Comparison of ENCODE assay signal across 9 cellular contexts in the genomic region with DNA sequence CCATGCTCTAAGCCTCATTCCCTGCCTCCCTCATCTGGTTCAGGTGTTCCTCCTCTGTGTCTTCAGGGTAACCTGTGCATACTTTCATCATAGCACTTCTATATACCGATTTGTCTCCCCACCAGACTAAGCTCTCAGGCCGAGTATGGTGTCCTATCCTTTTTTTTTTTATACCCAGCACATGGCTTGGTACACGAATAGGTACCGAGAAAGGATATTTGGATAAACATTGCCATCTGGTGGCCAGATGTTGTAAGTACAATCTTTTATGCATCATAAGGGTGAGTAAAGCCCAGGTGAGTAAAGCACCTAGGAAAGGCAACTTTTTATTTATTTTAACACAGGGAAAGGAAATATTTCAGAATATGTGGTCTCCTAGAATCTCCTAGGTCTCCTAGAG.
DNase-seq lines count a peak whose midpoint lies in the region; ATAC-seq and TF ChIP-seq lines count a peak whose summit lies in the region.
"Had no signal": no experiment of that assay in that cellular context is flagged by ENCODE, and none has a peak within 500 bp of the region (broad histone marks: within the 10 kb centered on the region; RNA-seq: fewer than 3 reads in every experiment).

No MANE protein-coding gene starts in this region.

- WGBS in suprapubic skin = 35% methylated on average over 4 of the region's 4 CpGs

- H3K4me3 ChIP-seq in suprapubic skin = no peak overlapping the region

- no peaks in the 10 kb centered on the region for H3K4me1 Mint-ChIP-seq in activated naive CD8-positive, alpha-beta T cell treated with anti-CD3 and anti-CD28 coated beads, Interleukin-2, amount 10 ng/mL, durations not matched to agents 7 days and 5 days

- no peak overlapping the region for H3K27ac Mint-ChIP-seq in activated naive CD8-positive, alpha-beta T cell treated with anti-CD3 and anti-CD28 coated beads, Interleukin-2, amount 10 ng/mL, durations not matched to agents 7 days and 5 days
- H3K27ac Mint-ChIP-seq: natural killer cell treated with Interleukin-12 subunit alpha and Interleukin-12 subunit beta and Interleukin-15 and Interleukin-18, amount 100 ng/mL, for 72 hours had no signal

- in situ Hi-C loops in G401 (cut with HindIII; ENCODE audit: low sequenced_read_pairs) = no loop called here

- no peak overlapping the region for H3K27ac ChIP-seq in suprapubic skin

- no peak overlapping the region for H3K4me3 Mint-ChIP-seq in activated naive CD8-positive, alpha-beta T cell treated with anti-CD3 and anti-CD28 coated beads, Interleukin-2, amount 10 ng/mL, durations not matched to agents 7 days and 5 days
- H3K4me3 Mint-ChIP-seq: natural killer cell treated with Interleukin-12 subunit alpha and Interleukin-12 subunit beta and Interleukin-15 and Interleukin-18, amount 100 ng/mL, for 72 hours had no signal

- TF ChIP-seq EP300 in suprapubic skin (IDR thresholded peaks at IDR 0.05) = no peak

- H3K9me3 Mint-ChIP-seq in activated naive CD8-positive, alpha-beta T cell treated with anti-CD3 and anti-CD28 coated beads, Interleukin-2, amount 10 ng/mL, durations not matched to agents 7 days and 5 days = peaks cover 2% of the 10 kb centered on the region
- H3K9me3 Mint-ChIP-seq: natural killer cell treated with Interleukin-12 subunit alpha and Interleukin-12 subunit beta and Interleukin-15 and Interleukin-18, amount 100 ng/mL, for 72 hours had no signal

- peak; percentile 41 for ATAC-seq in HG02798 (IDR thresholded peaks at IDR 0.05; ENCODE audit: poor library complexity, unreplicated experiment)
- peak; percentile 50 for ATAC-seq in activated naive CD8-positive, alpha-beta T cell treated with anti-CD3 and anti-CD28 coated beads, Interleukin-2, amount 10 ng/mL, durations not matched to agents 7 days and 5 days (ENCODE audit: low read depth)
- no peak for ATAC-seq in HG03108 (IDR thresholded peaks at IDR 0.05; ENCODE audit: unreplicated experiment)

- H3K9me3 ChIP-seq in suprapubic skin = no peaks in the 10 kb centered on the region

- no peaks in the 10 kb centered on the region for H3K27me3 Mint-ChIP-seq in activated naive CD8-positive, alpha-beta T cell treated with anti-CD3 and anti-CD28 coated beads, Interleukin-2, amount 10 ng/mL, durations not matched to agents 7 days and 5 days

- no peaks in the 10 kb centered on the region for H3K36me3 ChIP-seq in suprapubic skin

- no peaks in the 10 kb centered on the region for H3K27me3 ChIP-seq in suprapubic skin

- TF ChIP-seq POLR2A in suprapubic skin (IDR thresholded peaks at IDR 0.05) = no peak

- H3K36me3 Mint-ChIP-seq in activated naive CD8-positive, alpha-beta T cell treated with anti-CD3 and anti-CD28 coated beads, Interleukin-2, amount 10 ng/mL, durations not matched to agents 7 days and 5 days = peaks cover 7% of the 10 kb centered on the region

- POLR2A ChIA-PET in activated naive CD8-positive, alpha-beta T cell treated with anti-CD3 and anti-CD28 coated beads, Interleukin-2, amount 10 ng/mL, durations not matched to agents 7 days and 5 days (lab: Charles Lee) = no interaction called here

- DNase-seq in AG08396 (ENCODE audit: low spot score) (peak; percentile 21), G401 (ENCODE audit: low spot score) (peak; percentile 26), NCI-H2227 treated with DMSO at 0.1 percent for 48 hours (lab: John Stamatoyannopoulos, UW) (peak; percentile 14), iPS DF 4.7 (ENCODE audit: extremely low read depth, low spot score) (peak; percentile 30), suprapubic skin (ENCODE audit: low spot score in 2 of 2) (no peak)
- no peak for DNase-seq in activated naive CD8-positive, alpha-beta T cell treated with anti-CD3 and anti-CD28 coated beads, Interleukin-2, amount 10 ng/mL, durations not matched to agents 7 days and 5 days

- peak; percentile 17 to 39 for TF ChIP-seq CTCF in suprapubic skin (IDR thresholded peaks at IDR 0.05)

- no peaks in the 10 kb centered on the region for H3K4me1 ChIP-seq in suprapubic skin

Comparison
In these comparisons a context has a peak if more than half of its experiments do, and no peak if none do; other contexts are left out.
1. DNase-seq: peak in AG08396 (single experiment), G401 (single experiment), NCI-H2227 treated with DMSO at 0.1 percent for 48 hours (single experiment) and iPS DF 4.7 (single experiment); none in activated naive CD8-positive, alpha-beta T cell treated with anti-CD3 and anti-CD28 coated beads, Interleukin-2, amount 10 ng/mL, durations not matched to agents 7 days and 5 days (single experiment) and suprapubic skin (0 of 2).